ENCODE assay signal across 1 cellular context in the genomic region with DNA sequence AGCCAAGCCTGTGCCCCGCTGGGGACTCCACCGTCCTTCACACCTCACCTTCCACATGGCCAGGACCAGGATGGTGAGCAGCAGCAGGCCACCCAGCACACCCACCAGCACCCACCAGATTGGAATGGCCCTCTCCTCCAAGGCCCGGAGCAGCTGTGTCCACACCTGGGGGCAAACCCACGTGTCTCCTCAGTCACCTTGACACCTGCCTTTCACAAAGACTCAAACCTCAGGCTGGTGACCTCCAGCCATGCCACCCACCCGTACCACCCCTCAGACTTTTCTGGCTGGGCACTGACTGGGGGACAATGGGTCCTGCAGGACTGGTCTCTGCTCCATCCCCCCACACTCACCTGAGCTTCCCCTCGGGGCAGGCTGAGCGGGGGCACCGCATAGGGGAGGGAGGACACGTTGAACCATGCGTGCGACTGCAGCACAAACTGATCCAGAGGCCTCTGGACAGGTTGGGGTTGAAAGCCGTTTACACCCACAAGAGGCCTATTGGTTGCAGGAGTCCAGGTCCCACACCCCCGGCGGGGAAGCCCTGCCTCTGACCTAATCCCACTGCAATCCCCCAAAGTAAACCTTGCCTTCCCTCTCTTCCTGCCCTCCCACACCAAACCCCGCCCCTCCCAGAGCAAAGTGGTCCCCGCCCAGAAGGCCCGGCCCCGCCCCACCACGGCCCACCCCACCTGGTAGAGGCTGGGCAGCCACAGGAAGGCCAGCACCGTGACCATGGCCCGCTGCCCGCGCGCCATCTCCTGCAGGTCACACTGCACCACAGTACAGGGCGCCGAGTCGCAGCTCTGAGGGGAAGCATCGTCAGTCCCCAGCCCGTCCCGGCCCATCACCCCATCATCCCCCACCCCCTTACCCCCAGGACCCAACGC.
TF ChIP-seq lines count a peak whose summit lies in the region.

No MANE protein-coding gene starts in this region.

TF ChIP-seq in A549, 52 proteins besides CTCF, POLR2A, EP300 and RAD21 (continued from another document):
- TF ChIP-seq ESRRA (IDR thresholded peaks at IDR 0.05; ENCODE audit: borderline replicate concordance, low read length): no peak
- TF ChIP-seq RFX5 (IDR thresholded peaks at IDR 0.05): no peak
- TF ChIP-seq ZC3H11A (IDR thresholded peaks at IDR 0.05): no peak
- no peak for TF ChIP-seq CHD2 (IDR thresholded peaks at IDR 0.05; ENCODE audit: low read length, partially characterized antibody)
- TF ChIP-seq FOXS1 (CRISPR knock-in tag; IDR thresholded peaks at IDR 0.05): no peak
- TF ChIP-seq, protein P1, sequence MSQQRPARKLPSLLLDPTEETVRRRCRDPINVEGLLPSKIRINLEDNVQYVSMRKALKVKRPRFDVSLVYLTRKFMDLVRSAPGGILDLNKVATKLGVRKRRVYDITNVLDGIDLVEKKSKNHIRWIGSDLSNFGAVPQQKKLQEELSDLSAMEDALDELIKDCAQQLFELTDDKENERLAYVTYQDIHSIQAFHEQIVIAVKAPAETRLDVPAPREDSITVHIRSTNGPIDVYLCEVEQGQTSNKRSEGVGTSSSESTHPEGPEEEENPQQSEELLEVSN (IDR thresholded peaks at IDR 0.05; ENCODE audit: borderline replicate concordance, low read depth): no peak
- no peak for TF ChIP-seq RARB (CRISPR knock-in tag; IDR thresholded peaks at IDR 0.05)
- TF ChIP-seq ZNF302 (CRISPR knock-in tag; IDR thresholded peaks at IDR 0.05): no peak
- no peak for TF ChIP-seq KDM1A (IDR thresholded peaks at IDR 0.05; ENCODE audit: low read depth)
- TF ChIP-seq, protein P2, sequence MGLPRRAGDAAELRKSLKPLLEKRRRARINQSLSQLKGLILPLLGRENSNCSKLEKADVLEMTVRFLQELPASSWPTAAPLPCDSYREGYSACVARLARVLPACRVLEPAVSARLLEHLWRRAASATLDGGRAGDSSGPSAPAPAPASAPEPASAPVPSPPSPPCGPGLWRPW (IDR thresholded peaks at IDR 0.05): no peak
- TF ChIP-seq SREBF2 (IDR thresholded peaks at IDR 0.05): no peak
- no peak for TF ChIP-seq TP53 (CRISPR knock-in tag; IDR thresholded peaks at IDR 0.05)
- no peak for TF ChIP-seq RCOR1 (IDR thresholded peaks at IDR 0.05; ENCODE audit: low read depth, low read length)
TF ChIP-seq in A549: peak in this region for 0.
